27 cellular contexts compared by ENCODE assay signal in genomic region chr14:25526290-25526689, GRCh38.
"Had no signal": no experiment of that assay in that cellular context is flagged by ENCODE, and none has a peak within 500 bp of the region (broad histone marks: within the 10 kb centered on the region; RNA-seq: fewer than 3 reads in every experiment).

No MANE protein-coding gene starts in this region.

- H3K36me3 ChIP-seq: stomach, suprapubic skin, thoracic aorta, thyroid gland, tibial artery, tibial nerve, transverse colon, upper lobe of left lung, upper lobe of right lung, uterus, vagina had no signal

- H3K4me3 ChIP-seq: stomach, suprapubic skin, testis, thoracic aorta, thyroid gland, tibial artery, tibial nerve, transverse colon, upper lobe of left lung, upper lobe of right lung, uterus, vagina had no signal

- H3K27me3 ChIP-seq: stomach, suprapubic skin, testis, thyroid gland, tibial artery, tibial nerve, transverse colon, upper lobe of left lung, upper lobe of right lung, uterus, vagina had no signal

- ATAC-seq: stimulated activated effector memory CD8-positive, alpha-beta T cell treated with anti-CD3 and anti-CD28 coated beads, Interleukin-12 subunit alpha, Interleukin-12 subunit beta, amount 100 ng/mL, for 72 hours; stimulated activated memory B cell treated with anti-CD40 and anti-IgM and Interleukin-4, amounts not matched to agents 10 μg/mL and 1 μg/mL and 100 μg/mL, for 72 hours; stimulated activated naive B cell treated with anti-CD40 and anti-IgM and Interleukin-4, amounts not matched to agents 10 μg/mL and 1 μg/mL and 100 μg/mL, for 72 hours; stimulated activated naive CD8-positive, alpha-beta T cell treated with anti-CD3 and anti-CD28 coated beads, Interleukin-15, amount 100 ng/mL, for 72 hours; stimulated activated naive CD8-positive, alpha-beta T cell treated with anti-CD3 and anti-CD28 coated beads, Interleukin-15, Interleukin-2, amounts not matched to agents 100 U/mL and 50 U/mL, for 24 hours; upper lobe of right lung had no signal

- H3K9me3 ChIP-seq: stomach, suprapubic skin, testis, thoracic aorta, thyroid gland, tibial artery, tibial nerve, transverse colon, upper lobe of left lung, upper lobe of right lung, uterus, vagina had no signal

- FAIRE-seq: urothelium cell line had no signal

- H3K4me1 ChIP-seq: stomach, suprapubic skin, testis, thyroid gland, tibial artery, tibial nerve, transverse colon, upper lobe of left lung, upper lobe of right lung, uterus, vagina had no signal

- DNase-seq: stimulated activated CD4-positive, alpha-beta T cell treated with anti-CD3 and anti-CD28 coated beads, Interleukin-2, amount 100 ng/mL, for 48 hours; stimulated activated CD4-positive, alpha-beta T cell treated with anti-CD3 and anti-CD28 coated beads, Interleukin-4, amount 100 ng/mL, for 1 hour; stimulated activated CD4-positive, alpha-beta T cell treated with anti-CD3 and anti-CD28 coated beads, Interleukin-4, amount 100 ng/mL, for 24 hours; stimulated activated CD4-positive, alpha-beta T cell treated with anti-CD3 and anti-CD28 coated beads, Interleukin-4, amount 100 ng/mL, for 4 hours; stimulated activated CD8-positive, alpha-beta memory T cell treated with anti-CD3 and anti-CD28 coated beads, Interleukin-4, amount 100 ng/mL, for 48 hours; stimulated activated naive B cell treated with anti-CD40 and anti-IgM and Interleukin-4, amounts not matched to agents 10 μg/mL and 1 μg/mL and 100 μg/mL, for 72 hours; stimulated activated naive CD4-positive, alpha-beta T cell; stimulated activated naive CD4-positive, alpha-beta T cell treated with Interleukin-2 at 50 U/mL for 16 hours; stimulated activated naive CD8-positive, alpha-beta T cell treated with anti-CD3 and anti-CD28 coated beads, Interleukin-15, amount 100 ng/mL, for 72 hours; stimulated activated naive CD8-positive, alpha-beta T cell treated with anti-CD3 and anti-CD28 coated beads, Interleukin-15, Interleukin-2, amounts not matched to agents 100 U/mL and 50 U/mL, for 24 hours; stomach; substantia nigra; testis; thyroid gland; tibial artery; transverse colon; trophoblast cell; upper lobe of left lung; upper lobe of right lung; uterus had no signal

- H3K27ac ChIP-seq: stomach, suprapubic skin, testis, thoracic aorta, thyroid gland, tibial artery, tibial nerve, transverse colon, upper lobe of left lung, upper lobe of right lung, uterus, vagina had no signal
